In the genomic region with DNA sequence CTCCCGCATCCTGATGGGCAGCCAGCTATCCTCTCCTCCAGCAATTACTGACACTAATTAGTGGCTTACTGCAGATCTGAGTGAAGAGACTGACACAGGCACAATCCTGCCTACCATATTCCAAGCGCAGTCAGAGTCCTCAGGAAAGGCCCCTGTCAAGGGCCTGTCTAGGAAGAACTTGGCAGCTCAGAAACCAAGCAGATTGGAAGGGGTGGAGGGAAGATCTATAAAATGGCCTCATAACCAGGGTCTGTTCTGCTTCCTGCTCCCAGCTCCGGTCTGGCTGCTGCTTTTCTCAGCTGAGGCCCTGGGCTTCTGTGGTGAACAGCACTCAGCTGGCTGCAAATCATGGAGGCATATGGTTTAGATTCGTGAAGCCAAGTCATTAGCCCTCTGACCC, we compare ENCODE assay signal across 12 cellular contexts.
DNase-seq lines count a peak whose midpoint lies in the region; ATAC-seq and TF ChIP-seq lines count a peak whose summit lies in the region.
"Had no signal": no experiment of that assay in that cellular context is flagged by ENCODE, and none has a peak within 500 bp of the region (broad histone marks: within the 10 kb centered on the region; RNA-seq: fewer than 3 reads in every experiment).

No MANE protein-coding gene starts in this region.

- DNase-seq in NCI-H1105 (lab: John Stamatoyannopoulos, UW) (peak; percentile 27), NCI-H1694 treated with DMSO at 0.1 percent for 48 hours (lab: John Stamatoyannopoulos, UW) (peak; percentile 72), nephron progenitor cell (peak; percentile 12), DMS53 (lab: John Stamatoyannopoulos, UW) (no peak)
- DNase-seq: BE2C; CD4-positive, alpha-beta memory T cell; MM.1S; T-helper 17 cell had no signal

- ATAC-seq in SK-N-SH treated with all-trans-retinoic acid at 6 μM for 48 hours (no peak; the same call in 2 of the 3 replicates), GM18520 (IDR thresholded peaks at IDR 0.05; ENCODE audit: unreplicated experiment) (no peak), HG02610 (IDR thresholded peaks at IDR 0.05; ENCODE audit: unreplicated experiment) (no peak)
- ATAC-seq: Right ventricle myocardium inferior, T-helper 17 cell had no signal

- H3K9me3 Mint-ChIP-seq in nephron progenitor cell = no peaks in the 10 kb centered on the region

- H3K27ac Mint-ChIP-seq in nephron progenitor cell = peak overlapping the region; percentile 32
- H3K27ac Mint-ChIP-seq: CD4-positive, alpha-beta memory T cell; T-helper 17 cell had no signal

- H3K36me3 Mint-ChIP-seq in nephron progenitor cell (ENCODE audit: low read depth) = no peaks in the 10 kb centered on the region
- H3K36me3 Mint-ChIP-seq: CD4-positive, alpha-beta memory T cell had no signal

- H3K27me3 Mint-ChIP-seq in nephron progenitor cell (ENCODE audit: low read depth, poor library complexity) = peaks cover 20% of the 10 kb centered on the region
- H3K27me3 Mint-ChIP-seq: CD4-positive, alpha-beta memory T cell had no signal

- H3K4me1 Mint-ChIP-seq in nephron progenitor cell = peaks cover 13% of the 10 kb centered on the region
- H3K4me1 Mint-ChIP-seq: CD4-positive, alpha-beta memory T cell; T-helper 17 cell had no signal

- no peak for TF ChIP-seq CTCF in nephron progenitor cell (IDR thresholded peaks at IDR 0.05)

- H3K4me3 Mint-ChIP-seq in nephron progenitor cell = peak overlapping the region; percentile 6
- H3K4me3 Mint-ChIP-seq: CD4-positive, alpha-beta memory T cell; T-helper 17 cell had no signal

TF ChIP-seq in SK-N-SH treated with all-trans-retinoic acid at 6 μM for 48 hours, 23 proteins besides CTCF, POLR2A, EP300 and RAD21:
- 0 out of 2 replicates have a peak, but pooled peaks have one; percentile 32 for TF ChIP-seq TCF4 (CRISPR knock-in tag; IDR thresholded peaks at IDR 0.05; ENCODE audit: borderline replicate concordance)
- no peak for TF ChIP-seq SNAI2 (CRISPR knock-in tag; IDR thresholded peaks at IDR 0.05)
- TF ChIP-seq, protein P1, sequence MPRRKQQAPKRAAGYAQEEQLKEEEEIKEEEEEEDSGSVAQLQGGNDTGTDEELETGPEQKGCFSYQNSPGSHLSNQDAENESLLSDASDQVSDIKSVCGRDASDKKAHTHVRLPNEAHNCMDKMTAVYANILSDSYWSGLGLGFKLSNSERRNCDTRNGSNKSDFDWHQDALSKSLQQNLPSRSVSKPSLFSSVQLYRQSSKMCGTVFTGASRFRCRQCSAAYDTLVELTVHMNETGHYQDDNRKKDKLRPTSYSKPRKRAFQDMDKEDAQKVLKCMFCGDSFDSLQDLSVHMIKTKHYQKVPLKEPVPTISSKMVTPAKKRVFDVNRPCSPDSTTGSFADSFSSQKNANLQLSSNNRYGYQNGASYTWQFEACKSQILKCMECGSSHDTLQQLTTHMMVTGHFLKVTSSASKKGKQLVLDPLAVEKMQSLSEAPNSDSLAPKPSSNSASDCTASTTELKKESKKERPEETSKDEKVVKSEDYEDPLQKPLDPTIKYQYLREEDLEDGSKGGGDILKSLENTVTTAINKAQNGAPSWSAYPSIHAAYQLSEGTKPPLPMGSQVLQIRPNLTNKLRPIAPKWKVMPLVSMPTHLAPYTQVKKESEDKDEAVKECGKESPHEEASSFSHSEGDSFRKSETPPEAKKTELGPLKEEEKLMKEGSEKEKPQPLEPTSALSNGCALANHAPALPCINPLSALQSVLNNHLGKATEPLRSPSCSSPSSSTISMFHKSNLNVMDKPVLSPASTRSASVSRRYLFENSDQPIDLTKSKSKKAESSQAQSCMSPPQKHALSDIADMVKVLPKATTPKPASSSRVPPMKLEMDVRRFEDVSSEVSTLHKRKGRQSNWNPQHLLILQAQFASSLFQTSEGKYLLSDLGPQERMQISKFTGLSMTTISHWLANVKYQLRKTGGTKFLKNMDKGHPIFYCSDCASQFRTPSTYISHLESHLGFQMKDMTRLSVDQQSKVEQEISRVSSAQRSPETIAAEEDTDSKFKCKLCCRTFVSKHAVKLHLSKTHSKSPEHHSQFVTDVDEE (CRISPR knock-in tag; IDR thresholded peaks at IDR 0.05) = 0 out of 2 replicates have a peak, but pooled peaks have one; percentile 17
TF ChIP-seq in SK-N-SH treated with all-trans-retinoic acid at 6 μM for 48 hours: peak in this region for 2.
